In the genomic region with DNA sequence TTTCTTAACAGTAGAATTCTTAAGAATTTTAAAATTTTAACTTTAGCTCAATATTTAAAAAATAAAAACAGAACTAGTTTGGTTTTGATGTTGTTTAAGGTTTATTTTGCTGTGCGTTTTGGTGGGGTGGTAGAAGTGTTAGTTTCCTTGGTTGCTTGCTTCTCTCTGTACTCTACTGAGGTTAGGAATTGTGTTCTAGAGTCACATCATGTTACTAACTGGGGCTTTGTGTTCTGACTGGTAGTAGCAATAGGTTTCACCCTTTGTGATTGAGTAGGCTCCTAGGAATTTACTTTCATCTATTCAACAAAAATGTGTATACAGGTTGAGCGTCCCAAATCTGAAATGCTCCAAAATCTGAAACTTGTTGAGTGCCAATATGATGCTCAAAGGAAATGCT, we compare ENCODE assay signal across 1 cellular context.
TF ChIP-seq lines count a peak whose summit lies in the region.

No MANE protein-coding gene starts in this region.

TF ChIP-seq in IMR-90, 13 proteins besides CTCF, POLR2A, EP300 and RAD21:
- TF ChIP-seq FOS (IDR thresholded peaks at IDR 0.05; ENCODE audit: low read depth, low read length) (no peak), MAFK (IDR thresholded peaks at IDR 0.05; ENCODE audit: low read depth, low read length) (no peak), MXI1 (IDR thresholded peaks at IDR 0.05; ENCODE audit: borderline replicate concordance, low read depth, low read length) (no peak), BHLHE40 (IDR thresholded peaks at IDR 0.05; ENCODE audit: low read depth, low read length) (no peak), NFE2L2 (IDR thresholded peaks at IDR 0.05; ENCODE audit: low read depth, low read length) (no peak), CEBPB (IDR thresholded peaks at IDR 0.05; ENCODE audit: low read depth, low read length) (no peak), RFX5 (IDR thresholded peaks at IDR 0.05; ENCODE audit: low read depth, low read length) (no peak), MAZ (IDR thresholded peaks at IDR 0.05; ENCODE audit: borderline replicate concordance, low read depth, low read length) (no peak), RCOR1 (IDR thresholded peaks at IDR 0.05; ENCODE audit: insufficient replicate concordance, low read length) (no peak), CHD1 (IDR thresholded peaks at IDR 0.05; ENCODE audit: low read depth, low read length) (no peak), SMC3 (IDR thresholded peaks at IDR 0.05; ENCODE audit: low read depth, low read length) (no peak)
- TF ChIP-seq, protein P1, sequence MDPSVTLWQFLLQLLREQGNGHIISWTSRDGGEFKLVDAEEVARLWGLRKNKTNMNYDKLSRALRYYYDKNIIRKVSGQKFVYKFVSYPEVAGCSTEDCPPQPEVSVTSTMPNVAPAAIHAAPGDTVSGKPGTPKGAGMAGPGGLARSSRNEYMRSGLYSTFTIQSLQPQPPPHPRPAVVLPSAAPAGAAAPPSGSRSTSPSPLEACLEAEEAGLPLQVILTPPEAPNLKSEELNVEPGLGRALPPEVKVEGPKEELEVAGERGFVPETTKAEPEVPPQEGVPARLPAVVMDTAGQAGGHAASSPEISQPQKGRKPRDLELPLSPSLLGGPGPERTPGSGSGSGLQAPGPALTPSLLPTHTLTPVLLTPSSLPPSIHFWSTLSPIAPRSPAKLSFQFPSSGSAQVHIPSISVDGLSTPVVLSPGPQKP (IDR thresholded peaks at IDR 0.05; ENCODE audit: borderline replicate concordance, low read depth, low read length) = no peak
- TF ChIP-seq, protein P2, sequence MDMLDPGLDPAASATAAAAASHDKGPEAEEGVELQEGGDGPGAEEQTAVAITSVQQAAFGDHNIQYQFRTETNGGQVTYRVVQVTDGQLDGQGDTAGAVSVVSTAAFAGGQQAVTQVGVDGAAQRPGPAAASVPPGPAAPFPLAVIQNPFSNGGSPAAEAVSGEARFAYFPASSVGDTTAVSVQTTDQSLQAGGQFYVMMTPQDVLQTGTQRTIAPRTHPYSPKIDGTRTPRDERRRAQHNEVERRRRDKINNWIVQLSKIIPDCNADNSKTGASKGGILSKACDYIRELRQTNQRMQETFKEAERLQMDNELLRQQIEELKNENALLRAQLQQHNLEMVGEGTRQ (IDR thresholded peaks at IDR 0.05; ENCODE audit: low read depth, low read length) = no peak
